10 cellular contexts compared by ENCODE assay signal in the genomic region with DNA sequence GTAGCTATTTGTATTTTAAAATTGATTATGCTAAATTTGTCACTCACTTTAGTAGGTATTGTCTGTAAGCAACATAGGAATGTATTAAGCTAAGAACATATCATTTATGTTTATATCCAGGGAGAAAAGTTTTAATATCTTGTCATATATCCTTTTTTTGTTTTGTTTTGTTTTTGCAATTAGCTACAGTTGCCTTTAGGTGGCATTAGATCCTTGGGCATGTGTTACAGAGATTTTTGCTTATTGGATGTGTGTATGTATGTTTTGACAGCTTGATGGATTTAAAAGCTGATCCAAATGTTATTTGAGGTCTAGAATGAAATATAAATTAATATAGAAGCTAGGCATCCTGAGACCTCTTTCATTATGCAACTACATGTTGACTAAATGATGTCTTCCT. TPM values are rescaled to one million over a fixed set of nuclear protein-coding genes. Genes with fewer than 3 reads are reported as not detected.
A peak's percentile ranks its signal among the peaks of the same experiment; 100 is the strongest.
DNase-seq lines count a peak whose midpoint lies in the region; ATAC-seq and TF ChIP-seq lines count a peak whose summit lies in the region.
"Had no signal": no experiment of that assay in that cellular context is flagged by ENCODE, and none has a peak within 500 bp of the region (broad histone marks: within the 10 kb centered on the region; RNA-seq: fewer than 3 reads in every experiment).

No MANE protein-coding gene starts in this region.

- intact Hi-C loops in ovary (cut with DNase I) = loop anchor here in 1 of 4 donors (10.0 kb wide), 1 partner anchor 388 kb away; no protein-coding TSS in a partner anchor

- no peaks in the 10 kb centered on the region for H3K9me3 Mint-ChIP-seq in neural progenitor cell

- no peak for TF ChIP-seq EP300 in ovary (IDR thresholded peaks at IDR 0.05)

- H3K9ac ChIP-seq in KMS-11 (no peak overlapping the region), neural progenitor cell (no peak overlapping the region)

- no peaks in the 10 kb centered on the region for H3K36me3 Mint-ChIP-seq in neural progenitor cell

- H3K27ac ChIP-seq in KMS-11 (no peak overlapping the region), neural progenitor cell (no peak overlapping the region), ovary (no peak overlapping the region)
- H3K27ac ChIP-seq: HL-60 had no signal

- H3K79me2 ChIP-seq in KMS-11 (ENCODE audit: insufficient read depth, low read depth) (no peaks in the 10 kb centered on the region), neural progenitor cell (ENCODE audit: low read depth) (no peaks in the 10 kb centered on the region)

- no peak for ATAC-seq in GM19395 (IDR thresholded peaks at IDR 0.05; ENCODE audit: unreplicated experiment)
- ATAC-seq in GM21515 (IDR thresholded peaks at IDR 0.05; ENCODE audit: unreplicated experiment) = no peak

- no peak overlapping the region for H3K27ac Mint-ChIP-seq in neural progenitor cell

- H3K36me3 ChIP-seq in KMS-11 (ENCODE audit: insufficient read depth) = no peaks in the 10 kb centered on the region
- H3K36me3 ChIP-seq in neural progenitor cell = no peaks in the 10 kb centered on the region
- H3K36me3 ChIP-seq in ovary = no peaks in the 10 kb centered on the region

- H3K4me1 ChIP-seq in KMS-11 (ENCODE audit: low read depth, poor library complexity, severe bottlenecking) (peaks cover 3% of the 10 kb centered on the region), neural progenitor cell (peaks cover 7% of the 10 kb centered on the region), ovary (ENCODE audit: insufficient read depth) (no peaks in the 10 kb centered on the region)

- H3K9me3 ChIP-seq in neural progenitor cell (ENCODE audit: low read depth) (no peaks in the 10 kb centered on the region), ovary (no peaks in the 10 kb centered on the region)

- no peaks in the 10 kb centered on the region for H4K20me1 ChIP-seq in KMS-11 (ENCODE audit: insufficient read depth)
- H4K20me1 ChIP-seq in neural progenitor cell (ENCODE audit: low read depth) = no peaks in the 10 kb centered on the region

- H3K4me3 Mint-ChIP-seq in neural progenitor cell = no peak overlapping the region

- H3K27me3 Mint-ChIP-seq in neural progenitor cell (ENCODE audit: insufficient read depth, low read depth) = peaks cover 5% of the 10 kb centered on the region

- H3K4me3 ChIP-seq in KMS-11 (IDR thresholded peaks at IDR 0.05; ENCODE audit: insufficient read depth, low read depth, low read length) (no peak overlapping the region), neural progenitor cell (no peak overlapping the region), ovary (no peak overlapping the region)

- DNase-seq in EH (ENCODE audit: low read depth) = peak; percentile 46
- DNase-seq in cerebellar cortex (ENCODE audit: low spot score) = peak; percentile 29
- no peak for DNase-seq in neural progenitor cell (ENCODE audit: low spot score)
- DNase-seq in activated CD4-positive, CD25-positive, alpha-beta regulatory T cell treated with anti-CD3 and anti-CD28 coated beads, Interleukin-2, amount 50 U/mL, for 72 hours = no peak
- no peak for DNase-seq in ovary
- DNase-seq: activated naive CD4-positive, alpha-beta T cell had no signal

- peak; percentile 70 for TF ChIP-seq CTCF in KMS-11 (conservative IDR thresholded peaks at IDR 0.05; ENCODE audit: low read depth, low read length)
- peak; percentile 69 for TF ChIP-seq CTCF in neural progenitor cell (IDR thresholded peaks at IDR 0.05)
- peak in 1 of 3 donors; percentile 14 for TF ChIP-seq CTCF in ovary (IDR thresholded peaks at IDR 0.05)

- no peak overlapping the region for H3K4me2 ChIP-seq in KMS-11
- H3K4me2 ChIP-seq in neural progenitor cell = no peak overlapping the region

- H2AFZ ChIP-seq in KMS-11 (ENCODE audit: low read depth) (no peak overlapping the region), neural progenitor cell (replicated peaks) (no peak overlapping the region)

- TF ChIP-seq POLR2A in ovary (IDR thresholded peaks at IDR 0.05) = no peak

- H3K27me3 ChIP-seq in KMS-11 (ENCODE audit: insufficient read depth, low read depth) = no peaks in the 10 kb centered on the region
- H3K27me3 ChIP-seq in neural progenitor cell = no peaks in the 10 kb centered on the region
- H3K27me3 ChIP-seq in ovary = no peaks in the 10 kb centered on the region

- H3K4me1 Mint-ChIP-seq in neural progenitor cell = peaks cover 5% of the 10 kb centered on the region

- no peaks in the 10 kb centered on the region for H3F3A ChIP-seq in neural progenitor cell (ENCODE audit: low read depth)

RNA-seq across cellular contexts. Expression of a gene that starts 36.1 kb away (rescaled TPM):
- total RNA-seq in neural progenitor cell (ENCODE audit: low replicate concordance) = 29.4 and 34.3 TPM in 2 replicates
- total RNA-seq in ovary = 10 to 100 TPM; 23.5 to 37.1 (median 33.3) TPM
- polyA plus RNA-seq in ovary = 10 to 100 TPM; 10.8 to 19.9 TPM

Comparison
In these comparisons a context has a peak if more than half of its experiments do, and no peak if none do; other contexts are left out.
1. DNase-seq: peak in EH (single experiment) and cerebellar cortex (single experiment); none in neural progenitor cell (single experiment), activated CD4-positive, CD25-positive, alpha-beta regulatory T cell treated with anti-CD3 and anti-CD28 coated beads, Interleukin-2, amount 50 U/mL, for 72 hours (single experiment) and ovary (0 of 5).